9 cellular contexts compared by ENCODE assay signal in genomic region chrX:109886122-109886761, GRCh38.
DNase-seq lines count a peak whose midpoint lies in the region; ATAC-seq, FAIRE-seq and TF ChIP-seq lines count a peak whose summit lies in the region.
"Had no signal": no experiment of that assay in that cellular context is flagged by ENCODE, and none has a peak within 500 bp of the region (broad histone marks: within the 10 kb centered on the region; RNA-seq: fewer than 3 reads in every experiment).

No MANE protein-coding gene starts in this region.

- TF ChIP-seq CTCF in Peyer's patch (IDR thresholded peaks at IDR 0.05) (peak; percentile 29 to 67 (median 54)), MCF 10A (IDR thresholded peaks at IDR 0.05; ENCODE audit: unreplicated experiment) (peak; percentile 65), HepG2 (CRISPR knock-in tag; IDR thresholded peaks at IDR 0.05) (peak; percentile 75), uterus (IDR thresholded peaks at IDR 0.05) (peak; percentile 36 to 47 (median 40))

- TF ChIP-seq RAD21 in HepG2 (CRISPR knock-in tag; IDR thresholded peaks at IDR 0.05): peak; percentile 43; the same call in 1 of the 2 replicates

- WGBS in HepG2 (ENCODE audit: low lambda C conversion rate): 34% methylated on average over 4 of the region's 4 CpGs

- TF ChIP-seq EP300 in HepG2 (IDR thresholded peaks at IDR 0.05; ENCODE audit: low read depth in 2 of 2, low read length in 2 of 2) (no peak), HepG2 (CRISPR knock-in tag; IDR thresholded peaks at IDR 0.05; ENCODE audit: borderline replicate concordance) (no peak)

- H3K27me3 Mint-ChIP-seq in MCF 10A (ENCODE audit: insufficient read depth, unreplicated experiment): peaks cover 67% of the 10 kb centered on the region

- H4K20me1 ChIP-seq in HepG2 (ENCODE audit: insufficient read depth, low read length): no peaks in the 10 kb centered on the region
- H4K20me1 ChIP-seq: BLaER1 had no signal

- peak; percentile 32 for DNase-seq in NCI-H1105 treated with DMSO at 0.1 percent for 48 hours (lab: John Stamatoyannopoulos, UW)
- DNase-seq in NCI-H1105 (lab: John Stamatoyannopoulos, UW): no peak
- DNase-seq in HEK293T (ENCODE audit: extremely low spot score): peak; percentile 78
- DNase-seq in Peyer's patch: peak in 1 of 3 donors; percentile 65
- peak; percentile 66 for DNase-seq in MCF 10A (ENCODE audit: unreplicated experiment)
- peak; percentile 31 for DNase-seq in HepG2 (ENCODE audit: low spot score)
- no peak for DNase-seq in uterus

- no peaks in the 10 kb centered on the region for H3K9me3 Mint-ChIP-seq in MCF 10A (ENCODE audit: unreplicated experiment)

- FAIRE-seq in HepG2 (lab: Jason Lieb, UNC): peak; percentile 64

- H3K27ac ChIP-seq in Peyer's patch (no peak overlapping the region), HepG2 (ENCODE audit: extremely low read length, insufficient read depth, low read length) (no peak overlapping the region), uterus (no peak overlapping the region)
- H3K27ac ChIP-seq: BLaER1 had no signal

- H3K9me3 ChIP-seq in Peyer's patch (no peaks in the 10 kb centered on the region), HepG2 (ENCODE audit: low read length) (no peaks in the 10 kb centered on the region), uterus (no peaks in the 10 kb centered on the region)
- H3K9me3 ChIP-seq: BLaER1 had no signal

- H3K36me3 ChIP-seq in Peyer's patch (no peaks in the 10 kb centered on the region), HepG2 (replicated peaks in 1 of 2; ENCODE audit: control insufficient read depth in 1 of 2, insufficient read depth in 2 of 2, low read length in 2 of 2) (no peaks in the 10 kb centered on the region), uterus (no peaks in the 10 kb centered on the region)
- H3K36me3 ChIP-seq: BLaER1 had no signal

- POLR2A ChIA-PET in HEK293T (lab: Yijun Ruan, JAX): no interaction called here
- POLR2A ChIA-PET in MCF 10A (lab: Yijun Ruan, JAX): no interaction called here
- POLR2A ChIA-PET in HepG2 (lab: Yijun Ruan, JAX): no interaction called here

- in situ Hi-C loops in HepG2 (cut with HindIII; ENCODE audit: extremely low pct_ligation_motif_present, low pct_unique_long_range_greater_than_20kb): loop anchor here (10.0 kb wide), 1 partner anchor 151 kb away; the partner anchor contains the start of gene ACSL4

- ATAC-seq in HepG2 (no peak), GM18498 (IDR thresholded peaks at IDR 0.05; ENCODE audit: unreplicated experiment) (no peak)

- no peak overlapping the region for H3K4me2 ChIP-seq in HepG2 (ENCODE audit: low read depth, low read length)
- H3K4me2 ChIP-seq: BLaER1 had no signal

- H3K4me1 Mint-ChIP-seq in MCF 10A (ENCODE audit: insufficient read depth, unreplicated experiment): no peaks in the 10 kb centered on the region

- intact Hi-C loops in MCF 10A (cut with micrococcal nuclease) (loop anchor here (1.0 kb wide), 2 partner anchors 26 to 173 kb away; no protein-coding TSS in a partner anchor), HepG2 (cut with micrococcal nuclease; ENCODE audit: unreplicated experiment) (loop anchor here (1.0 kb wide), 1 partner anchor 173 kb away; no protein-coding TSS in a partner anchor), uterus (cut with DNase I; ENCODE audit: low total_unique reads) (no loop called here)

- H3K4me3 Mint-ChIP-seq in MCF 10A (ENCODE audit: unreplicated experiment): no peak overlapping the region

- no peaks in the 10 kb centered on the region for H3K4me1 ChIP-seq in Peyer's patch
- peaks cover 64% of the 10 kb centered on the region for H3K4me1 ChIP-seq in HepG2 (ENCODE audit: insufficient read depth, low read length)
- no peaks in the 10 kb centered on the region for H3K4me1 ChIP-seq in uterus
- H3K4me1 ChIP-seq: BLaER1 had no signal

- no peak overlapping the region for H3K4me3 ChIP-seq in Peyer's patch
- no peak overlapping the region for H3K4me3 ChIP-seq in HepG2 (replicated peaks in 1 of 3; ENCODE audit: insufficient read depth in 1 of 3, low read depth in 2 of 3, low read length in 3 of 3)
- no peak overlapping the region for H3K4me3 ChIP-seq in uterus
- H3K4me3 ChIP-seq: BLaER1 had no signal

- no peaks in the 10 kb centered on the region for H3K36me3 Mint-ChIP-seq in MCF 10A (ENCODE audit: insufficient read depth, unreplicated experiment)

- no peak overlapping the region for H3K9ac ChIP-seq in HepG2 (ENCODE audit: insufficient read depth, low read depth, low read length)
- H3K9ac ChIP-seq: BLaER1 had no signal

- BruUV-seq in MCF 10A (replicated peaks; lab: Mats Ljungman, UMichigan): no TSS peak
- BruUV-seq in HepG2 (replicated peaks; lab: Mats Ljungman, UMichigan): no TSS peak

- no peak overlapping the region for H2AFZ ChIP-seq in HepG2 (ENCODE audit: low read length)

- no peaks in the 10 kb centered on the region for H3K79me2 ChIP-seq in HepG2 (ENCODE audit: insufficient read depth, low read length)

- no peaks in the 10 kb centered on the region for H3K27me3 ChIP-seq in Peyer's patch
- no peaks in the 10 kb centered on the region for H3K27me3 ChIP-seq in HepG2 (ENCODE audit: control insufficient read depth in 1 of 2, insufficient read depth in 2 of 2, low read length in 2 of 2)
- H3K27me3 ChIP-seq in uterus: no peaks in the 10 kb centered on the region

- H3K27ac Mint-ChIP-seq in MCF 10A (ENCODE audit: low read depth, unreplicated experiment): no peak overlapping the region

- CTCF ChIA-PET in HEK293T (lab: Yijun Ruan, JAX): interaction anchor here (1.0 to 1.5 kb wide), 5 partner anchors 8 to 527 kb away, joined by 3 to 10 read pairs (median 4); no protein-coding TSS in a partner anchor
- CTCF ChIA-PET in MCF 10A (lab: Yijun Ruan, JAX): interaction anchor here (0.6 to 3.7 kb wide), 22 partner anchors 9 to 736 kb away, joined by 3 to 53 read pairs (median 4); no protein-coding TSS in a partner anchor
- CTCF ChIA-PET in HepG2 (lab: Yijun Ruan, JAX; ENCODE audit: low intra/inter-chr PET ratio, low total read pairs): interaction anchor here (0.8 to 1.6 kb wide), 2 partner anchors 17 to 173 kb away, joined by 3 to 10 read pairs; no protein-coding TSS in a partner anchor

- TF ChIP-seq POLR2A in Peyer's patch (IDR thresholded peaks at IDR 0.05) (no peak), HepG2 (IDR thresholded peaks at IDR 0.05; ENCODE audit: insufficient read depth in 1 of 2, low read depth in 2 of 2, low read length in 2 of 2) (no peak), uterus (IDR thresholded peaks at IDR 0.05) (no peak)

TF ChIP-seq in HEK293T, 16 proteins besides CTCF, POLR2A, EP300 and RAD21:
- TF ChIP-seq ELF4 (IDR thresholded peaks at IDR 0.05) (no peak), ARNT (IDR thresholded peaks at IDR 0.05) (no peak), PKNOX1 (IDR thresholded peaks at IDR 0.05) (peak; percentile 92), LEF1 (IDR thresholded peaks at IDR 0.05; ENCODE audit: borderline replicate concordance) (no peak), ZNF384 (IDR thresholded peaks at IDR 0.05) (peak; percentile 59), CTBP1 (IDR thresholded peaks at IDR 0.05; ENCODE audit: borderline replicate concordance) (no peak), NFRKB (IDR thresholded peaks at IDR 0.05) (no peak), HDGF (IDR thresholded peaks at IDR 0.05; ENCODE audit: borderline replicate concordance) (no peak), SUZ12 (IDR thresholded peaks at IDR 0.05) (no peak)

TF ChIP-seq in HepG2, 621 proteins besides CTCF, POLR2A, EP300 and RAD21 (continues in another document):
- TF ChIP-seq RARA (CRISPR knock-in tag; IDR thresholded peaks at IDR 0.05) (no peak), ZNF362 (CRISPR knock-in tag; IDR thresholded peaks at IDR 0.05; ENCODE audit: borderline replicate concordance) (0 out of 2 replicates have a peak, but pooled peaks have one; percentile 34), POLR2AphosphoS2 (IDR thresholded peaks at IDR 0.05; ENCODE audit: low read depth, low read length) (no peak), NFYC (CRISPR knock-in tag; IDR thresholded peaks at IDR 0.05) (no peak), ZNF281 (CRISPR knock-in tag; IDR thresholded peaks at IDR 0.05; ENCODE audit: borderline replicate concordance) (0 out of 2 replicates have a peak, but pooled peaks have one; percentile 66), STAG1 (CRISPR knock-in tag; IDR thresholded peaks at IDR 0.05) (peak; percentile 78), ZFP36 (IDR thresholded peaks at IDR 0.05; ENCODE audit: borderline replicate concordance, low read depth, low read length, partially characterized antibody) (no peak), MED1 (CRISPR knock-in tag; IDR thresholded peaks at IDR 0.05) (peak; percentile 42)

Comparison
In these comparisons a context has a peak if more than half of its experiments do, and no peak if none do; other contexts are left out.
1. DNase-seq: peak in NCI-H1105 treated with DMSO at 0.1 percent for 48 hours (single experiment), HEK293T (single experiment), MCF 10A (single experiment) and HepG2 (single experiment); none in NCI-H1105 (single experiment) and uterus (0 of 2).
2. Peak in every context shown above with its lines, with median percentiles within 50 percentile points of each other: CTCF ChIP-seq.